ENCODE assay signal across 1 cellular context in genomic region chr22:17665884-17666283, GRCh38.
TF ChIP-seq lines count a peak whose summit lies in the region.

No MANE protein-coding gene starts in this region.

TF ChIP-seq in K562, 482 proteins besides CTCF, POLR2A, EP300 and RAD21 (continued from another document):
- TF ChIP-seq, protein P1, sequence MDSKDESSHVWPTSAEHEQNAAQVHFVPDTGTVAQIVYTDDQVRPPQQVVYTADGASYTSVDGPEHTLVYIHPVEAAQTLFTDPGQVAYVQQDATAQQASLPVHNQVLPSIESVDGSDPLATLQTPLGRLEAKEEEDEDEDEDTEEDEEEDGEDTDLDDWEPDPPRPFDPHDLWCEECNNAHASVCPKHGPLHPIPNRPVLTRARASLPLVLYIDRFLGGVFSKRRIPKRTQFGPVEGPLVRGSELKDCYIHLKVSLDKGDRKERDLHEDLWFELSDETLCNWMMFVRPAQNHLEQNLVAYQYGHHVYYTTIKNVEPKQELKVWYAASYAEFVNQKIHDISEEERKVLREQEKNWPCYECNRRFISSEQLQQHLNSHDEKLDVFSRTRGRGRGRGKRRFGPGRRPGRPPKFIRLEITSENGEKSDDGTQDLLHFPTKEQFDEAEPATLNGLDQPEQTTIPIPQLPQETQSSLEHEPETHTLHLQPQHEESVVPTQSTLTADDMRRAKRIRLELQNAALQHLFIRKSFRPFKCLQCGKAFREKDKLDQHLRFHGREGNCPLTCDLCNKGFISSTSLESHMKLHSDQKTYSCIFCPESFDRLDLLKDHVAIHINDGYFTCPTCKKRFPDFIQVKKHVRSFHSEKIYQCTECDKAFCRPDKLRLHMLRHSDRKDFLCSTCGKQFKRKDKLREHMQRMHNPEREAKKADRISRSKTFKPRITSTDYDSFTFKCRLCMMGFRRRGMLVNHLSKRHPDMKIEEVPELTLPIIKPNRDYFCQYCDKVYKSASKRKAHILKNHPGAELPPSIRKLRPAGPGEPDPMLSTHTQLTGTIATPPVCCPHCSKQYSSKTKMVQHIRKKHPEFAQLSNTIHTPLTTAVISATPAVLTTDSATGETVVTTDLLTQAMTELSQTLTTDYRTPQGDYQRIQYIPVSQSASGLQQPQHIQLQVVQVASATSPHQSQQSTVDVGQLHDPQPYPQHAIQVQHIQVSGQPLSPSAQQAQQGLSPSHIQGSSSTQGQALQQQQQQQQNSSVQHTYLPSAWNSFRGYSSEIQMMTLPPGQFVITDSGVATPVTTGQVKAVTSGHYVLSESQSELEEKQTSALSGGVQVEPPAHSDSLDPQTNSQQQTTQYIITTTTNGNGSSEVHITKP (IDR thresholded peaks at IDR 0.05; ENCODE audit: partially characterized antibody): no peak
- TF ChIP-seq ARHGAP35 (IDR thresholded peaks at IDR 0.05; ENCODE audit: partially characterized antibody) (no peak), BMI1 (IDR thresholded peaks at IDR 0.05; ENCODE audit: low read length) (no peak)
- TF ChIP-seq, protein P2, sequence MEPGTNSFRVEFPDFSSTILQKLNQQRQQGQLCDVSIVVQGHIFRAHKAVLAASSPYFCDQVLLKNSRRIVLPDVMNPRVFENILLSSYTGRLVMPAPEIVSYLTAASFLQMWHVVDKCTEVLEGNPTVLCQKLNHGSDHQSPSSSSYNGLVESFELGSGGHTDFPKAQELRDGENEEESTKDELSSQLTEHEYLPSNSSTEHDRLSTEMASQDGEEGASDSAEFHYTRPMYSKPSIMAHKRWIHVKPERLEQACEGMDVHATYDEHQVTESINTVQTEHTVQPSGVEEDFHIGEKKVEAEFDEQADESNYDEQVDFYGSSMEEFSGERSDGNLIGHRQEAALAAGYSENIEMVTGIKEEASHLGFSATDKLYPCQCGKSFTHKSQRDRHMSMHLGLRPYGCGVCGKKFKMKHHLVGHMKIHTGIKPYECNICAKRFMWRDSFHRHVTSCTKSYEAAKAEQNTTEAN (CRISPR knock-in tag; IDR thresholded peaks at IDR 0.05): no peak
